In genomic region chr12:89789862-89790261, GRCh38 we compare ENCODE assay signal across 9 cellular contexts.
DNase-seq lines count a peak whose midpoint lies in the region; ATAC-seq and TF ChIP-seq lines count a peak whose summit lies in the region.
"Had no signal": no experiment of that assay in that cellular context is flagged by ENCODE, and none has a peak within 500 bp of the region (broad histone marks: within the 10 kb centered on the region; RNA-seq: fewer than 3 reads in every experiment).

No MANE protein-coding gene starts in this region.

- no peaks in the 10 kb centered on the region for H3K27me3 Mint-ChIP-seq in naive thymus-derived CD4-positive, alpha-beta T cell

- no peaks in the 10 kb centered on the region for H3K79me2 ChIP-seq in OCI-LY1 (ENCODE audit: insufficient read depth, low read length)

- no peaks in the 10 kb centered on the region for H3K27me3 ChIP-seq in OCI-LY1 (ENCODE audit: insufficient read depth, low read length)
- H3K27me3 ChIP-seq in naive thymus-derived CD4-positive, alpha-beta T cell (ENCODE audit: control insufficient read depth in 2 of 2, insufficient read depth in 2 of 2, low read length in 2 of 2): no peaks in the 10 kb centered on the region
- H3K27me3 ChIP-seq: body of pancreas had no signal

- no peak for TF ChIP-seq CTCF in OCI-LY1 (IDR thresholded peaks at IDR 0.05; ENCODE audit: low read length)

- no peak overlapping the region for H3K27ac Mint-ChIP-seq in naive thymus-derived CD4-positive, alpha-beta T cell

- H3K4me3 Mint-ChIP-seq in naive thymus-derived CD4-positive, alpha-beta T cell: peak overlapping the region in 2 of 10 donors; percentile 50 to 56

- H3K9me2 ChIP-seq in OCI-LY1 (ENCODE audit: low read depth, low read length): no peaks in the 10 kb centered on the region

- H3K9me3 Mint-ChIP-seq in naive thymus-derived CD4-positive, alpha-beta T cell: peaks cover 4 to 35% (median 15%) of the 10 kb centered on the region in 11 donors

- H3K4me3 ChIP-seq in OCI-LY1 (ENCODE audit: low read depth, low read length, poor library complexity, severe bottlenecking): no peak overlapping the region
- no peak overlapping the region for H3K4me3 ChIP-seq in naive thymus-derived CD4-positive, alpha-beta T cell (ENCODE audit: low read length)
- H3K4me3 ChIP-seq: body of pancreas had no signal

- H3K27ac ChIP-seq in OCI-LY1 (ENCODE audit: low read depth, low read length, poor library complexity, severe bottlenecking): peak overlapping the region; percentile 50
- no peak overlapping the region for H3K27ac ChIP-seq in naive thymus-derived CD4-positive, alpha-beta T cell (ENCODE audit: low read depth, low read length)
- H3K27ac ChIP-seq: body of pancreas had no signal

- DNase-seq in naive thymus-derived CD4-positive, alpha-beta T cell: no peak
- no peak for DNase-seq in NCI-H146 treated with DMSO at 0.1 percent for 48 hours (lab: John Stamatoyannopoulos, UW; ENCODE audit: unreplicated experiment)
- no peak for DNase-seq in stimulated activated naive CD4-positive, alpha-beta T cell (lab: John Stamatoyannopoulos, UW)
- DNase-seq in SHP77 (lab: John Stamatoyannopoulos, UW): no peak
- DNase-seq in activated CD4-positive, alpha-beta T cell treated with anti-CD3 and anti-CD28 coated beads for 48 hours: no peak

- POLR2A ChIA-PET in naive thymus-derived CD4-positive, alpha-beta T cell (lab: Charles Lee): no interaction called here

- CTCF ChIA-PET in naive thymus-derived CD4-positive, alpha-beta T cell (lab: Charles Lee): no interaction called here

- H3K4me1 ChIP-seq in OCI-LY1 (ENCODE audit: insufficient read depth, low read length, severe bottlenecking): peaks cover 22% of the 10 kb centered on the region
- H3K4me1 ChIP-seq in naive thymus-derived CD4-positive, alpha-beta T cell (ENCODE audit: control insufficient read depth in 2 of 2, insufficient read depth in 2 of 2, low read length in 2 of 2): no peaks in the 10 kb centered on the region
- H3K4me1 ChIP-seq: body of pancreas had no signal

- 0 out of 2 replicates have a peak overlapping the region, but pooled peaks have one; percentile 13 for H2AFZ ChIP-seq in OCI-LY1 (ENCODE audit: low read length)

- ATAC-seq in GM18519 (IDR thresholded peaks at IDR 0.05; ENCODE audit: low FRiP score, unreplicated experiment): peak; percentile 78
- peak; percentile 89 for ATAC-seq in HG02759 (IDR thresholded peaks at IDR 0.05; ENCODE audit: unreplicated experiment)
- ATAC-seq in naive thymus-derived CD4-positive, alpha-beta T cell: peak; percentile 87
- ATAC-seq: body of pancreas had no signal

- H3K4me1 Mint-ChIP-seq in naive thymus-derived CD4-positive, alpha-beta T cell: peaks cover 1 to 8% (median 4%) of the 10 kb centered on the region in 7 donors

- no peaks in the 10 kb centered on the region for H4K20me1 ChIP-seq in OCI-LY1 (ENCODE audit: insufficient read depth, low read length)

- no peaks in the 10 kb centered on the region for H3K36me3 ChIP-seq in OCI-LY1 (ENCODE audit: insufficient read depth, low read length)
- no peaks in the 10 kb centered on the region for H3K36me3 ChIP-seq in naive thymus-derived CD4-positive, alpha-beta T cell (ENCODE audit: control insufficient read depth in 2 of 3, insufficient read depth in 3 of 3, low read length in 3 of 3)

- no peaks in the 10 kb centered on the region for H3F3A ChIP-seq in OCI-LY1 (ENCODE audit: insufficient read depth, low read length)

- peak overlapping the region; percentile 13; the same call in 1 of the 2 replicates for H3K4me2 ChIP-seq in OCI-LY1 (ENCODE audit: low read length)

- H3K36me3 Mint-ChIP-seq in naive thymus-derived CD4-positive, alpha-beta T cell: peaks cover 0 to 21% (median 10%) of the 10 kb centered on the region in 5 donors

- H3K9ac ChIP-seq in OCI-LY1 (ENCODE audit: low read length): no peak overlapping the region

- intact Hi-C loops in naive thymus-derived CD4-positive, alpha-beta T cell (cut with micrococcal nuclease): no loop called here

- peaks cover 14% of the 10 kb centered on the region for H3K9me3 ChIP-seq in OCI-LY1 (ENCODE audit: low read length)
- H3K9me3 ChIP-seq in naive thymus-derived CD4-positive, alpha-beta T cell (ENCODE audit: control insufficient read depth in 2 of 3, low read length in 3 of 3): peaks cover 0 to 3% (median 0%) of the 10 kb centered on the region in 3 experiments
- H3K9me3 ChIP-seq: body of pancreas had no signal
